ENCODE assay signal across 8 cellular contexts in genomic region chr15:65384895-65385867, GRCh38. TPM values are rescaled to one million over a fixed set of nuclear protein-coding genes. Genes with fewer than 3 reads are reported as not detected.
A peak's percentile ranks its signal among the peaks of the same experiment; 100 is the strongest.
DNase-seq lines count a peak whose midpoint lies in the region; ATAC-seq lines count a peak whose summit lies in the region.

No MANE protein-coding gene starts in this region.

- DNase-seq in GF-D8 (lab: John Stamatoyannopoulos, UW) (peak; percentile 34), NCI-H524 (lab: John Stamatoyannopoulos, UW) (peak; percentile 91 to 93)
- DNase-seq in activated CD4-positive, alpha-beta T cell treated with anti-CD3 and anti-CD28 coated beads, Interleukin-2, amount 10 ng/mL, durations not matched to agents 24 days and 14 days = peak; percentile 95
- peak; percentile 73 to 78 for DNase-seq in stimulated activated CD4-positive, alpha-beta T cell treated with anti-CD3 and anti-CD28 coated beads, Interleukin-1b, Interleukin-23, amount 100 ng/mL, for 4 hours (ENCODE audit: low read depth in 2 of 2)

- peak overlapping the region; percentile 29 for H3K27ac ChIP-seq in cingulate gyrus (ENCODE audit: low read depth, low read length)
- H3K27ac ChIP-seq in layer of hippocampus (ENCODE audit: low read depth, low read length) = peak overlapping the region; percentile 68

- H3K4me1 Mint-ChIP-seq in activated CD4-positive, alpha-beta T cell treated with anti-CD3 and anti-CD28 coated beads, Interleukin-2, amount 10 ng/mL, durations not matched to agents 24 days and 14 days = peaks cover 13% of the 10 kb centered on the region

- H3K4me3 Mint-ChIP-seq in activated CD4-positive, alpha-beta T cell treated with anti-CD3 and anti-CD28 coated beads, Interleukin-2, amount 10 ng/mL, durations not matched to agents 24 days and 14 days = peak overlapping the region; percentile 96

- ATAC-seq in HG03135 (IDR thresholded peaks at IDR 0.05; ENCODE audit: unreplicated experiment) (peak; percentile 70), HG03469 (IDR thresholded peaks at IDR 0.05; ENCODE audit: unreplicated experiment) (no peak)

- H3K27me3 Mint-ChIP-seq in activated CD4-positive, alpha-beta T cell treated with anti-CD3 and anti-CD28 coated beads, Interleukin-2, amount 10 ng/mL, durations not matched to agents 24 days and 14 days = peaks cover 34% of the 10 kb centered on the region

- H3K9me3 Mint-ChIP-seq in activated CD4-positive, alpha-beta T cell treated with anti-CD3 and anti-CD28 coated beads, Interleukin-2, amount 10 ng/mL, durations not matched to agents 24 days and 14 days = no peaks in the 10 kb centered on the region

- no peaks in the 10 kb centered on the region for H3K36me3 Mint-ChIP-seq in activated CD4-positive, alpha-beta T cell treated with anti-CD3 and anti-CD28 coated beads, Interleukin-2, amount 10 ng/mL, durations not matched to agents 24 days and 14 days (ENCODE audit: low read depth)

- peak overlapping the region; percentile 92 for H3K27ac Mint-ChIP-seq in activated CD4-positive, alpha-beta T cell treated with anti-CD3 and anti-CD28 coated beads, Interleukin-2, amount 10 ng/mL, durations not matched to agents 24 days and 14 days

- no peaks in the 10 kb centered on the region for H3K27me3 ChIP-seq in layer of hippocampus (ENCODE audit: control insufficient read depth, insufficient read depth, low read length)

- intact Hi-C loops in activated CD4-positive, alpha-beta T cell treated with anti-CD3 and anti-CD28 coated beads, Interleukin-2, amount 10 ng/mL, durations not matched to agents 24 days and 14 days (cut with micrococcal nuclease) = loop anchor here (1.0 to 5.0 kb wide), 2 partner anchors 67 to 333 kb away; no protein-coding TSS in a partner anchor

RNA-seq across cellular contexts. Expression of gene IGDCC3, which starts 7.4 kb away (rescaled TPM):
- total RNA-seq in activated CD4-positive, alpha-beta T cell treated with anti-CD3 and anti-CD28 coated beads, Interleukin-2, amount 10 ng/mL, durations not matched to agents 24 days and 14 days = not detected in 2 replicates

RNA-seq across cellular contexts. Expression of gene IGDCC4, which starts 37.6 kb away (rescaled TPM):
- 0.19 and 0.26 TPM in 2 replicates for total RNA-seq in activated CD4-positive, alpha-beta T cell treated with anti-CD3 and anti-CD28 coated beads, Interleukin-2, amount 10 ng/mL, durations not matched to agents 24 days and 14 days

Comparison
In these comparisons a context has a peak if more than half of its experiments do, and no peak if none do; other contexts are left out.
1. DNase-seq: peak in every context shown above with its lines; median percentile 95 in activated CD4-positive, alpha-beta T cell treated with anti-CD3 and anti-CD28 coated beads, Interleukin-2, amount 10 ng/mL, durations not matched to agents 24 days and 14 days; 92 in NCI-H524; 76 in stimulated activated CD4-positive, alpha-beta T cell treated with anti-CD3 and anti-CD28 coated beads, Interleukin-1b, Interleukin-23, amount 100 ng/mL, for 4 hours; 34 in GF-D8.